ENCODE assay signal across 14 cellular contexts in the genomic region with DNA sequence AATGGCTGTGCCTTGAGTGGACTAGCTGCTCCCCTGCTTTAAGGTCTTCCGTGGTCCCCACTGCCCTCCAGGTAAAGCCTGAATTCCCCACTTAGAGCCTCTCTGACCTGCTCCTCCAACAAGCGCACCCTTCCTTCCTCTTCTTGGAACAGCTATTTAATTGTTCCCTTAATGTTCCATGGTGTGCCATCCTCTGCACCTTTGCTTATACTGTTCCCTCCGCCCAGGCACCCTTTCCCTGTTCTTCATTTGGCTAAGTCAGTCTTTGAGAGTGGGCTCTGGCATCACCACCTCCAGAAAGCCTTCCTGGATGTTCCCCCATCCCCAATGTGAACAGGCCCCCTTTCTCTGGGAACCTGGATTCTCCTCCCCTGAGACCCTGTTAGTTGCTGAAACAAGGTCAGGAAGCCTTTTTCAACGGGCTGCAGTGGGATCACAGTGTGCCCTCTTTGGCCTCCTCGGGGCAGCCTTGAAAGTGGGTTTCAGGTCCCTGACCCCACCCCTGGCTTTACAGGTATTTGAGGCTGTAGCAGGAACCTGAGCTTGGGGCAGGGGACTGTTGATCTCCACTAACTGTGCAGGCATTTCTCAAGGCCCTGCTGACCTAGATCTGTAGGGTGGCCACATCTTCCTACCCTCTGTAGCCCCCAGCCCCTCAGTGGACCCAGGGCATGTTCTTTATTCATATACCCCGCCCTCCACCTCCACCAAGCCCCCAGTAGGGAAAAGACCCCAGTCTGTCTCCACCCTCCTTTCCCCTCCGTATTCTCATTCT. TPM values are rescaled to one million over a fixed set of nuclear protein-coding genes. Genes with fewer than 3 reads are reported as not detected.
DNase-seq lines count a peak whose midpoint lies in the region; TF ChIP-seq lines count a peak whose summit lies in the region.
"Had no signal": no experiment of that assay in that cellular context is flagged by ENCODE, and none has a peak within 500 bp of the region (broad histone marks: within the 10 kb centered on the region; RNA-seq: fewer than 3 reads in every experiment).

No MANE protein-coding gene starts in this region.

- H3K9me3 ChIP-seq in neural progenitor cell (ENCODE audit: low read depth) = no peaks in the 10 kb centered on the region
- H3K9me3 ChIP-seq in thyroid gland = no peaks in the 10 kb centered on the region

- no peak overlapping the region for H3K9ac ChIP-seq in neural progenitor cell

- peaks cover 9% of the 10 kb centered on the region for H3K27me3 Mint-ChIP-seq in neural progenitor cell (ENCODE audit: insufficient read depth, low read depth)
- H3K27me3 Mint-ChIP-seq: activated naive CD8-positive, alpha-beta T cell treated with anti-CD3 and anti-CD28 coated beads for 36 hours; stimulated activated naive CD8-positive, alpha-beta T cell treated with anti-CD3 and anti-CD28 coated beads, Interleukin-15, Interleukin-2, amounts not matched to agents 100 ng/mL and 50 ng/mL, for 24 hours had no signal

- H4K20me1 ChIP-seq in neural progenitor cell (ENCODE audit: low read depth) = no peaks in the 10 kb centered on the region

- no peaks in the 10 kb centered on the region for H3K79me2 ChIP-seq in neural progenitor cell (ENCODE audit: low read depth)

- H3K4me3 ChIP-seq in dorsolateral prefrontal cortex (peak overlapping the region in 1 of 59 donors; percentile 9), neural progenitor cell (no peak overlapping the region), thyroid gland (replicated peaks in 1 of 3) (no peak overlapping the region)
- H3K4me3 ChIP-seq: GM23338 had no signal

- H3K27me3 ChIP-seq in dorsolateral prefrontal cortex = no peaks in the 10 kb centered on the region
- H3K27me3 ChIP-seq in neural progenitor cell = no peaks in the 10 kb centered on the region
- no peaks in the 10 kb centered on the region for H3K27me3 ChIP-seq in thyroid gland

- POLR2A ChIA-PET in RWPE1 (lab: Yijun Ruan, JAX; ENCODE audit: low non-redundant PET) = no interaction called here

- TF ChIP-seq CTCF in RWPE1 (conservative IDR thresholded peaks at IDR 0.05; ENCODE audit: low read depth) (no peak), dorsolateral prefrontal cortex (IDR thresholded peaks at IDR 0.05 in 54 of 56, conservative IDR thresholded peaks at IDR 0.05 in 2 of 56; ENCODE audit: low read depth in 1 of 56, partially characterized antibody in 56 of 56) (no peak), neural progenitor cell (IDR thresholded peaks at IDR 0.05) (no peak), thyroid gland (IDR thresholded peaks at IDR 0.05) (no peak), GM13977 (IDR thresholded peaks at IDR 0.05; ENCODE audit: extremely low read depth, insufficient read depth, missing control alignments) (no peak)

- H3K4me3 Mint-ChIP-seq in neural progenitor cell = no peak overlapping the region
- H3K4me3 Mint-ChIP-seq: activated naive CD8-positive, alpha-beta T cell treated with anti-CD3 and anti-CD28 coated beads for 36 hours; CD14-positive monocyte; GM23338; stimulated activated naive CD8-positive, alpha-beta T cell treated with anti-CD3 and anti-CD28 coated beads, Interleukin-15, Interleukin-2, amounts not matched to agents 100 ng/mL and 50 ng/mL, for 24 hours had no signal

- intact Hi-C loops in dorsolateral prefrontal cortex (cut with DNase I) = no loop called here
- intact Hi-C loops in thyroid gland (cut with DNase I) = no loop called here

- H3K27ac ChIP-seq in RWPE1 (peak overlapping the region; percentile 63), dorsolateral prefrontal cortex (peak overlapping the region in 34 of 59 donors; percentile 3 to 86 (median 52)), neural progenitor cell (no peak overlapping the region), thyroid gland (peak overlapping the region; percentile 33 to 70 (median 49))

- DNase-seq in RWPE1 (ENCODE audit: low spot score) (no peak), dorsolateral prefrontal cortex (peak in 4 of 10 donors; percentile 6 to 26 (median 14)), neural progenitor cell (ENCODE audit: low spot score) (no peak), thyroid gland (no peak), GM13977 (ENCODE audit: low spot score) (no peak)
- no peak for DNase-seq in stimulated activated naive CD4-positive, alpha-beta T cell treated with Interleukin-2 at 50 U/mL for 16 hours (lab: John Stamatoyannopoulos, UW)
- no peak for DNase-seq in activated CD4-positive, CD25-positive, alpha-beta regulatory T cell treated with anti-CD3 and anti-CD28 coated beads, Interleukin-2, amount 50 U/mL, for 72 hours
- DNase-seq: activated CD4-positive, alpha-beta T cell treated with anti-CD3 and anti-CD28 coated beads, Interleukin-2, amount 50 U/mL, for 1 hour; activated naive CD8-positive, alpha-beta T cell treated with anti-CD3 and anti-CD28 coated beads for 36 hours; activated T-cell treated with anti-CD3 and anti-CD28 coated beads, Interleukin-2, amount 50 U/mL, for 1 hour; cerebellar nuclear complex had no signal

- CTCF ChIA-PET in RWPE1 (lab: Yijun Ruan, JAX) = no interaction called here

- H3K4me1 Mint-ChIP-seq in neural progenitor cell = peaks cover 45% of the 10 kb centered on the region
- H3K4me1 Mint-ChIP-seq: activated naive CD8-positive, alpha-beta T cell treated with anti-CD3 and anti-CD28 coated beads for 36 hours; CD14-positive monocyte had no signal

- H3K9me3 Mint-ChIP-seq in neural progenitor cell = no peaks in the 10 kb centered on the region
- H3K9me3 Mint-ChIP-seq: activated naive CD8-positive, alpha-beta T cell treated with anti-CD3 and anti-CD28 coated beads for 36 hours; CD14-positive monocyte; GM23338; stimulated activated naive CD8-positive, alpha-beta T cell treated with anti-CD3 and anti-CD28 coated beads, Interleukin-15, Interleukin-2, amounts not matched to agents 100 ng/mL and 50 ng/mL, for 24 hours had no signal

- no peak overlapping the region for H2AFZ ChIP-seq in neural progenitor cell (replicated peaks)
- H2AFZ ChIP-seq: GM23338 had no signal

- no peak for TF ChIP-seq POLR2A in thyroid gland (IDR thresholded peaks at IDR 0.05)

- in situ Hi-C loops in GM13977 (cut with MboI; ENCODE audit: low pct_unique_long_range_greater_than_20kb, low sequenced_read_pairs, unreplicated experiment) = no loop called here

- no peaks in the 10 kb centered on the region for H3K36me3 Mint-ChIP-seq in neural progenitor cell
- H3K36me3 Mint-ChIP-seq: activated naive CD8-positive, alpha-beta T cell treated with anti-CD3 and anti-CD28 coated beads for 36 hours; CD14-positive monocyte had no signal

- H3K36me3 ChIP-seq in neural progenitor cell = no peaks in the 10 kb centered on the region
- H3K36me3 ChIP-seq in thyroid gland = no peaks in the 10 kb centered on the region

- H3F3A ChIP-seq in neural progenitor cell (ENCODE audit: low read depth) = peaks cover 2% of the 10 kb centered on the region

- H3K4me1 ChIP-seq in neural progenitor cell (peaks cover 12% of the 10 kb centered on the region), thyroid gland (peaks cover 33 to 66% of the 10 kb centered on the region in 2 donors)

- peak overlapping the region; percentile 4 for H3K27ac Mint-ChIP-seq in neural progenitor cell
- H3K27ac Mint-ChIP-seq: activated naive CD8-positive, alpha-beta T cell treated with anti-CD3 and anti-CD28 coated beads for 36 hours; CD14-positive monocyte; GM23338; stimulated activated naive CD8-positive, alpha-beta T cell treated with anti-CD3 and anti-CD28 coated beads, Interleukin-15, Interleukin-2, amounts not matched to agents 100 ng/mL and 50 ng/mL, for 24 hours had no signal

- H3K4me2 ChIP-seq in neural progenitor cell = no peak overlapping the region
- H3K4me2 ChIP-seq: GM23338 had no signal

- 86 to 87% methylated on average over 7 of the region's 7 CpGs for WGBS in thyroid gland, 2 donors

RNA-seq across cellular contexts. Expression of gene ISLR, which starts 5.0 kb away (rescaled TPM):
- 10 to 100 TPM in 113 of 120 experiments, 1 to 10 TPM in 7; 7.1 to 44.8 (median 21.5) TPM for total RNA-seq in dorsolateral prefrontal cortex
- total RNA-seq in neural progenitor cell (ENCODE audit: low replicate concordance) = 0.68 TPM in 1 of 2 replicates, not detected in the other
- total RNA-seq in thyroid gland = 100 to 1,000 TPM in 2 of 4 donors, 10 to 100 TPM in 2; 90.8 to 151 (median 97.7) TPM
- total RNA-seq: activated naive CD8-positive, alpha-beta T cell treated with anti-CD3 and anti-CD28 coated beads for 36 hours; GM23338 had no signal

RNA-seq across cellular contexts. Expression of gene STRA6, which starts 24.1 kb away (rescaled TPM):
- total RNA-seq in dorsolateral prefrontal cortex (1 to 10 TPM in 32 of 120 experiments, under 1 TPM in 48, not detected in 40; 0.19 to 3.2 (median 0.83) TPM), neural progenitor cell (ENCODE audit: low replicate concordance) (3.1 and 5.9 TPM in 2 replicates), thyroid gland (not detected)

RNA-seq across cellular contexts. Expression of gene ISLR2, which starts 48.1 kb away (rescaled TPM):
- 10 to 100 TPM; 11.3 to 60.5 (median 32.2) TPM for total RNA-seq in dorsolateral prefrontal cortex
- not detected in 2 replicates for total RNA-seq in neural progenitor cell (ENCODE audit: low replicate concordance)
- under 1 TPM in 1 of 4 donors, not detected in 3; 0.40 TPM for total RNA-seq in thyroid gland
- total RNA-seq: activated naive CD8-positive, alpha-beta T cell treated with anti-CD3 and anti-CD28 coated beads for 36 hours had no signal

RNA-seq across cellular contexts. Expression of gene CCDC33, which starts 57.6 kb away (rescaled TPM):
- total RNA-seq in dorsolateral prefrontal cortex (1 to 10 TPM in 2 of 120 experiments, under 1 TPM in 16, not detected in 102; 0.14 to 2.0 (median 0.36) TPM), neural progenitor cell (ENCODE audit: low replicate concordance) (1.9 TPM in 1 of 2 replicates, not detected in the other), thyroid gland (under 1 TPM in 1 of 4 donors, not detected in 3; 0.13 TPM)

Comparison
In these comparisons a context has a peak if more than half of its experiments do, and no peak if none do; other contexts are left out.
1. RNA of gene ISLR2, which starts 48.1 kb away (total RNA-seq): 11.3 to 60.5 TPM in dorsolateral prefrontal cortex; 0.40 TPM in thyroid gland and not detected in neural progenitor cell; every median in the first group is over 4 times any median in the second.